8 cellular contexts compared by ENCODE assay signal in the genomic region with DNA sequence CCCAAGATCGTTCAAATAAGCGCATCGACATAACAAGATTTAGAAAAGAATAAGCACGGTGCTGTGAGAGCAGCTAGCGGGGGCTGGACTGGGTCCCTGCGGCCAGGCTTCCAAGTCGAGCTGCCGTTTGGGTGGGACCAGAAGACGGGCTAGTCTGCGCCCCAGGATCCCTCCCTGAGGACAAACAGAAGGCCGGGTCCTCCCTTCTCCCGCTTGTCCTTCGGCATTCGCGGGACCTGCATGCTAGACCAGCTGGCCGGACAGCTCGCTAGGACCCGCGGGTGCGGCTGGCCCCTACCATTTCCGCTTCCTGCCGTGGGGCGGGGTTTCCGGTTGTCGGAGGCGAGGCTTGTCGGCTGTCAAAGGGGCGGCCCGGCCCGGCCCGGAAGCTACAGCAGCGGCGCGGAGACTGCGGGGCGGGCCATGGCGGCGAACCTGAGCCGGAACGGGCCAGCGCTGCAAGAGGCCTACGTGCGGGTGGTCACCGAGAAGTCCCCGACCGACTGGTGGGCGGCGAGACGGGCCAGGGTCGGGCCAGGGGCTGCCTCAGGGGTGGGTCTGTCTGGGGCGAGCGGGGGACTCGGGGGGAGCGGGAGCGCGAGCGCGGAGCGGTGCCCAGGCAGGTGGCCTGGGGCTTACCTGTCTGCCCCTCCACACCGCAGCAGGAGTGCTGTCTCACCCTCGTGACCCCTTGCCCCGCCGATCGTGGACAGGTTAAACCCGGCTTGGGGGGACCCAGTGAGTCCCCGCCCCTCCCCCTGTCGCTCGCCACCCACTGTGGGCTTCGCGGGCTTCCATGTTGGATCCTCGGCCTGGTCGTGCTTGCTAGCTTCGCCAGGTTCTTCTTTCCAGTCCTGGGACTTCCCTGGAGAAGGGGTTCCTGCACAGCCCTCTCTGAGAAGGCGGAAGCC. TPM values are rescaled to one million over a fixed set of nuclear protein-coding genes. Genes with fewer than 3 reads are reported as not detected.
DNase-seq lines count a peak whose midpoint lies in the region; ATAC-seq and TF ChIP-seq lines count a peak whose summit lies in the region.

Gene DBNL (plus strand): TSS at position 388 of the 911 bp plus-strand sequence. CDS start 36 bp downstream, at position 424.

- DNase-seq in HFF-Myc (ENCODE audit: extremely low read depth, low read depth) (peak; percentile 42), NB4 (ENCODE audit: low read depth) (peak; percentile 94), SW 1271 (lab: John Stamatoyannopoulos, UW) (peak; percentile 78 to 88), Right ventricle myocardium superior (peak; percentile 98), trophoblast cell (peak; percentile 95 to 97), tibial nerve (ENCODE audit: low spot score in 2 of 2) (peak; percentile 86 to 89)
- peak; percentile 97 for DNase-seq in activated naive CD8-positive, alpha-beta T cell treated with anti-CD3 and anti-CD28 coated beads, Interleukin-2, amount 50 U/mL, for 24 hours

- H4K91ac ChIP-seq in trophoblast cell (ENCODE audit: low read depth, low read length): peak within 1 kb of the TSS; percentile 94

- H2AK5ac ChIP-seq in trophoblast cell (ENCODE audit: low read length): peak within 1 kb of the TSS; percentile 92

- H3K9me3 ChIP-seq in trophoblast cell (ENCODE audit: insufficient read depth, low read depth, low read length) (no peaks in the 10 kb centered on the region), tibial nerve (no peaks in the 10 kb centered on the region)

- H3K27ac Mint-ChIP-seq in activated naive CD8-positive, alpha-beta T cell treated with anti-CD3 and anti-CD28 coated beads, Interleukin-2, amount 50 U/mL, for 24 hours: peak within 1 kb of the TSS; percentile 89

- H3K79me1 ChIP-seq in trophoblast cell (ENCODE audit: low read length): peaks cover 10% of the 10 kb centered on the region

- H3K27ac ChIP-seq in trophoblast cell (ENCODE audit: low read depth, low read length) (peak within 1 kb of the TSS; percentile 57), tibial nerve (peak within 1 kb of the TSS; percentile 70 to 93 (median 89))

- H4K12ac ChIP-seq in trophoblast cell (ENCODE audit: low read depth, low read length): peak within 1 kb of the TSS; percentile 97

- peak within 1 kb of the TSS; percentile 93 for H2AFZ ChIP-seq in trophoblast cell (ENCODE audit: insufficient read depth, low read length, poor library complexity)

- peak; percentile 75 for ATAC-seq in activated naive CD8-positive, alpha-beta T cell treated with anti-CD3 and anti-CD28 coated beads, Interleukin-2, amount 50 U/mL, for 24 hours
- ATAC-seq in Right ventricle myocardium superior (ENCODE audit: poor library complexity): peak; percentile 96

- peaks cover 55% of the 10 kb centered on the region for H3K4me1 Mint-ChIP-seq in activated naive CD8-positive, alpha-beta T cell treated with anti-CD3 and anti-CD28 coated beads, Interleukin-2, amount 50 U/mL, for 24 hours

- peaks cover 28% of the 10 kb centered on the region for H3K36me3 Mint-ChIP-seq in activated naive CD8-positive, alpha-beta T cell treated with anti-CD3 and anti-CD28 coated beads, Interleukin-2, amount 50 U/mL, for 24 hours (ENCODE audit: low read depth)

- peak within 1 kb of the TSS; percentile 55 for H3K23ac ChIP-seq in trophoblast cell (ENCODE audit: low read length)

- peak within 1 kb of the TSS; percentile 95 for H3K14ac ChIP-seq in trophoblast cell (ENCODE audit: low read length)

- peak within 1 kb of the TSS; percentile 90 for H3K4me3 Mint-ChIP-seq in activated naive CD8-positive, alpha-beta T cell treated with anti-CD3 and anti-CD28 coated beads, Interleukin-2, amount 50 U/mL, for 24 hours

- H2BK5ac ChIP-seq in trophoblast cell (ENCODE audit: low read depth, low read length, poor library complexity): peak within 1 kb of the TSS; percentile 60

- H3K27me3 Mint-ChIP-seq in activated naive CD8-positive, alpha-beta T cell treated with anti-CD3 and anti-CD28 coated beads, Interleukin-2, amount 50 U/mL, for 24 hours: no peaks in the 10 kb centered on the region

- peak; percentile 27 to 95 for TF ChIP-seq EP300 in tibial nerve (IDR thresholded peaks at IDR 0.05)

- H3K79me2 ChIP-seq in trophoblast cell (ENCODE audit: control insufficient read depth, insufficient read depth, low read length, poor library complexity): peaks cover 12% of the 10 kb centered on the region

- H3K4me3 ChIP-seq in GM08714 (ENCODE audit: low read length) (peak within 1 kb of the TSS; percentile 84), HFF-Myc (replicated peaks; ENCODE audit: low read depth, low read length) (peak within 1 kb of the TSS; percentile 90), NB4 (ENCODE audit: low read depth, low read length) (peak within 1 kb of the TSS; percentile 80), trophoblast cell (ENCODE audit: low read depth, low read length) (peak within 1 kb of the TSS; percentile 93), tibial nerve (peak within 1 kb of the TSS; percentile 74 to 98 (median 85))

- H3K4ac ChIP-seq in trophoblast cell (ENCODE audit: low read depth, low read length): peak within 1 kb of the TSS; percentile 99

- peak within 1 kb of the TSS; percentile 98 for H4K8ac ChIP-seq in trophoblast cell (ENCODE audit: low read depth, low read length)

- TF ChIP-seq CTCF in HFF-Myc (IDR thresholded peaks at IDR 0.05; ENCODE audit: low read depth, low read length, missing control alignments) (no peak), NB4 (IDR thresholded peaks at IDR 0.05; ENCODE audit: low read depth, low read length) (no peak), tibial nerve (IDR thresholded peaks at IDR 0.05) (peak in 1 of 5 experiments; percentile 13)

- peak within 1 kb of the TSS; percentile 86 for H3K9ac ChIP-seq in trophoblast cell (ENCODE audit: low read length)

- intact Hi-C loops in Right ventricle myocardium superior (cut with DNase I): no loop called here

- WGBS in trophoblast cell (ENCODE audit: extremely low coverage, insufficient coverage, insufficient read length): no CpG with 5 or more reads among the region's 74 CpGs
- 0% methylated on average over 32 to 42 of the region's 74 CpGs for WGBS in tibial nerve, 2 donors

- no peaks in the 10 kb centered on the region for H3K9me3 Mint-ChIP-seq in activated naive CD8-positive, alpha-beta T cell treated with anti-CD3 and anti-CD28 coated beads, Interleukin-2, amount 50 U/mL, for 24 hours

- H3K4me2 ChIP-seq in trophoblast cell (ENCODE audit: low read length): peak within 1 kb of the TSS; percentile 92

- H2BK12ac ChIP-seq in trophoblast cell (ENCODE audit: low read length): no peak within 1 kb of the TSS

- H3K4me1 ChIP-seq in trophoblast cell (ENCODE audit: control insufficient read depth in 1 of 2, insufficient read depth in 2 of 2, low read length in 2 of 2): peaks cover 7 to 15% of the 10 kb centered on the region in 2 experiments
- H3K4me1 ChIP-seq in tibial nerve: peaks cover 0 to 51% (median 20%) of the 10 kb centered on the region in 4 donors

- H3K36me3 ChIP-seq in trophoblast cell (ENCODE audit: control insufficient read depth in 1 of 2, insufficient read depth in 2 of 2, low read length in 2 of 2) (peaks cover 8 to 12% of the 10 kb centered on the region in 2 experiments), tibial nerve (peaks cover 0 to 13% (median 0%) of the 10 kb centered on the region in 3 donors)

- peak within 1 kb of the TSS; percentile 89 for H2BK120ac ChIP-seq in trophoblast cell (ENCODE audit: insufficient read depth, low read length, poor library complexity)

- H3K27me3 ChIP-seq in trophoblast cell (ENCODE audit: insufficient read depth, low read length) (no peaks in the 10 kb centered on the region), tibial nerve (no peaks in the 10 kb centered on the region)

- TF ChIP-seq POLR2A in NB4 (IDR thresholded peaks at IDR 0.05; ENCODE audit: extremely low read depth, insufficient read length): peak; percentile 99
- TF ChIP-seq POLR2A in tibial nerve (IDR thresholded peaks at IDR 0.05): peak; percentile 62 to 80

- H3K18ac ChIP-seq in trophoblast cell (ENCODE audit: low read length): peak within 1 kb of the TSS; percentile 89

RNA-seq across cellular contexts. Expression of gene DBNL, which starts in this region (rescaled TPM):
- total RNA-seq in Right ventricle myocardium superior (28.0 TPM), tibial nerve (100 to 1,000 TPM; 113 to 139 (median 126) TPM)
- polyA plus RNA-seq in trophoblast cell (2013): 38.5 and 41.0 TPM in 2 replicates

Comparison
In these comparisons a context has a peak if more than half of its experiments do, and no peak if none do; other contexts are left out.
1. Peak in every context shown above with its lines: DNase-seq, ATAC-seq, H3K4me3 ChIP-seq and H3K27ac ChIP-seq.
2. DNase-seq: peak in every context shown above with its lines; median percentile 98 in Right ventricle myocardium superior; 97 in activated naive CD8-positive, alpha-beta T cell treated with anti-CD3 and anti-CD28 coated beads, Interleukin-2, amount 50 U/mL, for 24 hours; 96 in trophoblast cell; 94 in NB4; 88 in tibial nerve; 83 in SW 1271; 42 in HFF-Myc.